Comparison of ENCODE assay signal across 8 cellular contexts in the genomic region with DNA sequence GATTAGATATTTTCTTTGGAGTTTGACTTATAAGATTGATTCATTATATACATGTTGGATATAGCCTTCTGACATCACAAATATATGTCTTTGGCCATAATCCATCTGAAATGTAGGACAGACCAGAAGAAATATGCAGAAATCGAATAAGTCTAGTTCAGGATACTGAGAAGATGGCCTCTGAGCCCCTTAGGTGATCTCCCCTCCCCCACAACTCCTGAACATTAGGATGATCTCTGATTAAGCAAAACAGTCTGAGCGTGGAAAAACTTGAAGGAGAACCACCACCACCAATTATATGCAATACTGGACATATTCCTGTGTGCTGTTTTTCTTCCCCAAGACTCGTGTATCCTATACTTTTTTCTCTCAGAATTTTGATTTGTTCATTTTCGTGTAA. TPM values are rescaled to one million over a fixed set of nuclear protein-coding genes. Genes with fewer than 3 reads are reported as not detected.
DNase-seq lines count a peak whose midpoint lies in the region; ATAC-seq and TF ChIP-seq lines count a peak whose summit lies in the region.

No MANE protein-coding gene starts in this region.

- H2AFZ ChIP-seq in SK-N-SH (ENCODE audit: low read depth): no peak overlapping the region

- no peak for TF ChIP-seq CTCF in SK-N-SH (IDR thresholded peaks at IDR 0.05)

- no peak for DNase-seq in SK-N-SH
- peak; percentile 58 for DNase-seq in OCI-M1 (lab: John Stamatoyannopoulos, UW)
- no peak for DNase-seq in epithelial cell of prostate (ENCODE audit: low read depth, low spot score)
- DNase-seq in AG20443 (ENCODE audit: low spot score): no peak
- no peak for DNase-seq in NCI-H2107 treated with DMSO at 0.1 percent for 48 hours (lab: John Stamatoyannopoulos, UW; ENCODE audit: unreplicated experiment)
- DNase-seq in DMS114 treated with DMSO at 0.1 percent for 48 hours (lab: John Stamatoyannopoulos, UW; ENCODE audit: unreplicated experiment): no peak

- H3F3A ChIP-seq in SK-N-SH (replicated peaks; ENCODE audit: insufficient read depth): peaks cover 54% of the 10 kb centered on the region

- H3K9me3 ChIP-seq in SK-N-SH (no peaks in the 10 kb centered on the region), skeletal muscle satellite cell (replicated peaks; ENCODE audit: low read length) (no peaks in the 10 kb centered on the region)

- H4K20me1 ChIP-seq in SK-N-SH (ENCODE audit: insufficient read depth): peaks cover 76% of the 10 kb centered on the region

- 18% methylated on average over 4 of the region's 4 CpGs for WGBS in SK-N-SH (ENCODE audit: low lambda C conversion rate)

- POLR2A ChIA-PET in SK-N-SH (lab: Yijun Ruan, JAX): no interaction called here

- ATAC-seq in SK-N-SH treated with all-trans-retinoic acid at 6 μM for 48 hours: no peak

- no peak for TF ChIP-seq EP300 in SK-N-SH (IDR thresholded peaks at IDR 0.05; ENCODE audit: borderline replicate concordance in 1 of 2, low read depth in 1 of 2, low read length in 1 of 2)

- H3K4me2 ChIP-seq in SK-N-SH (peak overlapping the region; percentile 94), skeletal muscle satellite cell (ENCODE audit: low read length) (peak overlapping the region; percentile 86)

- TF ChIP-seq RAD21 in SK-N-SH (IDR thresholded peaks at IDR 0.05; ENCODE audit: low read length): no peak

- H3K79me2 ChIP-seq in SK-N-SH (ENCODE audit: insufficient read depth): peaks cover 87% of the 10 kb centered on the region

- H3K27me3 ChIP-seq in SK-N-SH (ENCODE audit: insufficient read depth) (no peaks in the 10 kb centered on the region), skeletal muscle satellite cell (ENCODE audit: control insufficient read depth, insufficient read depth, low read length) (no peaks in the 10 kb centered on the region)

- H3K9me2 ChIP-seq in SK-N-SH: no peaks in the 10 kb centered on the region

- peak overlapping the region; percentile 67 to 99 for H3K27ac ChIP-seq in SK-N-SH (ENCODE audit: low read depth in 2 of 2, low read length in 1 of 2)
- H3K27ac ChIP-seq in epithelial cell of prostate: peak overlapping the region; percentile 96

- CTCF ChIA-PET in SK-N-SH (lab: Yijun Ruan, JAX): interaction anchor here (1.3 kb wide), 1 partner anchor 413 kb away, joined by 4 read pairs; no protein-coding TSS in a partner anchor

- H3K9ac ChIP-seq in SK-N-SH: peak overlapping the region; percentile 100; the same call in 1 of the 2 replicates
- peak overlapping the region; percentile 98 for H3K9ac ChIP-seq in skeletal muscle satellite cell (ENCODE audit: low read depth, low read length)

- H3K4me3 ChIP-seq in SK-N-SH (ENCODE audit: low read depth in 2 of 2, low read length in 1 of 2) (peak overlapping the region; percentile 26 to 98), skeletal muscle satellite cell (ENCODE audit: low read length) (peak overlapping the region; percentile 85)

- H3K36me3 ChIP-seq in SK-N-SH (replicated peaks in 1 of 2; ENCODE audit: control insufficient read depth in 1 of 2, insufficient read depth in 2 of 2, low read length in 1 of 2): peaks cover 1 to 2% of the 10 kb centered on the region in 2 experiments
- H3K36me3 ChIP-seq in skeletal muscle satellite cell (ENCODE audit: insufficient read depth, low read length): no peaks in the 10 kb centered on the region

- peaks cover 45 to 54% of the 10 kb centered on the region in 2 experiments for H3K4me1 ChIP-seq in SK-N-SH (ENCODE audit: control insufficient read depth in 1 of 2, insufficient read depth in 2 of 2, low read depth in 1 of 2, low read length in 1 of 2)
- peaks cover 50% of the 10 kb centered on the region for H3K4me1 ChIP-seq in skeletal muscle satellite cell (ENCODE audit: control insufficient read depth, insufficient read depth, low read length)

TF ChIP-seq in SK-N-SH, 30 proteins besides CTCF, POLR2A, EP300 and RAD21 (continues in another document):
- no peak for TF ChIP-seq ELF1 (IDR thresholded peaks at IDR 0.05)
- TF ChIP-seq TAF1 (IDR thresholded peaks at IDR 0.05; ENCODE audit: borderline replicate concordance, low read depth, low read length): no peak
- no peak for TF ChIP-seq GATA2 (CRISPR knock-in tag; IDR thresholded peaks at IDR 0.05)
- no peak for TF ChIP-seq RFX5 (IDR thresholded peaks at IDR 0.05; ENCODE audit: low read length)
- TF ChIP-seq TCF12 (IDR thresholded peaks at IDR 0.05): no peak
- TF ChIP-seq, protein P1, sequence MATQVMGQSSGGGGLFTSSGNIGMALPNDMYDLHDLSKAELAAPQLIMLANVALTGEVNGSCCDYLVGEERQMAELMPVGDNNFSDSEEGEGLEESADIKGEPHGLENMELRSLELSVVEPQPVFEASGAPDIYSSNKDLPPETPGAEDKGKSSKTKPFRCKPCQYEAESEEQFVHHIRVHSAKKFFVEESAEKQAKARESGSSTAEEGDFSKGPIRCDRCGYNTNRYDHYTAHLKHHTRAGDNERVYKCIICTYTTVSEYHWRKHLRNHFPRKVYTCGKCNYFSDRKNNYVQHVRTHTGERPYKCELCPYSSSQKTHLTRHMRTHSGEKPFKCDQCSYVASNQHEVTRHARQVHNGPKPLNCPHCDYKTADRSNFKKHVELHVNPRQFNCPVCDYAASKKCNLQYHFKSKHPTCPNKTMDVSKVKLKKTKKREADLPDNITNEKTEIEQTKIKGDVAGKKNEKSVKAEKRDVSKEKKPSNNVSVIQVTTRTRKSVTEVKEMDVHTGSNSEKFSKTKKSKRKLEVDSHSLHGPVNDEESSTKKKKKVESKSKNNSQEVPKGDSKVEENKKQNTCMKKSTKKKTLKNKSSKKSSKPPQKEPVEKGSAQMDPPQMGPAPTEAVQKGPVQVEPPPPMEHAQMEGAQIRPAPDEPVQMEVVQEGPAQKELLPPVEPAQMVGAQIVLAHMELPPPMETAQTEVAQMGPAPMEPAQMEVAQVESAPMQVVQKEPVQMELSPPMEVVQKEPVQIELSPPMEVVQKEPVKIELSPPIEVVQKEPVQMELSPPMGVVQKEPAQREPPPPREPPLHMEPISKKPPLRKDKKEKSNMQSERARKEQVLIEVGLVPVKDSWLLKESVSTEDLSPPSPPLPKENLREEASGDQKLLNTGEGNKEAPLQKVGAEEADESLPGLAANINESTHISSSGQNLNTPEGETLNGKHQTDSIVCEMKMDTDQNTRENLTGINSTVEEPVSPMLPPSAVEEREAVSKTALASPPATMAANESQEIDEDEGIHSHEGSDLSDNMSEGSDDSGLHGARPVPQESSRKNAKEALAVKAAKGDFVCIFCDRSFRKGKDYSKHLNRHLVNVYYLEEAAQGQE (IDR thresholded peaks at IDR 0.05; ENCODE audit: low read depth, low read length): no peak
- TF ChIP-seq FOXM1 (IDR thresholded peaks at IDR 0.05; ENCODE audit: low read depth): no peak
- TF ChIP-seq NRF1 (IDR thresholded peaks at IDR 0.05; ENCODE audit: low read depth, low read length): no peak

TF ChIP-seq in SK-N-SH treated with all-trans-retinoic acid at 6 μM for 48 hours, 23 proteins besides CTCF, POLR2A, EP300 and RAD21:
- TF ChIP-seq ZNF565 (CRISPR knock-in tag; conservative IDR thresholded peaks at IDR 0.05; ENCODE audit: low read depth) (no peak), ZFP3 (CRISPR knock-in tag; IDR thresholded peaks at IDR 0.05) (no peak), RARB (CRISPR knock-in tag; IDR thresholded peaks at IDR 0.05) (no peak)
- TF ChIP-seq, protein P2, sequence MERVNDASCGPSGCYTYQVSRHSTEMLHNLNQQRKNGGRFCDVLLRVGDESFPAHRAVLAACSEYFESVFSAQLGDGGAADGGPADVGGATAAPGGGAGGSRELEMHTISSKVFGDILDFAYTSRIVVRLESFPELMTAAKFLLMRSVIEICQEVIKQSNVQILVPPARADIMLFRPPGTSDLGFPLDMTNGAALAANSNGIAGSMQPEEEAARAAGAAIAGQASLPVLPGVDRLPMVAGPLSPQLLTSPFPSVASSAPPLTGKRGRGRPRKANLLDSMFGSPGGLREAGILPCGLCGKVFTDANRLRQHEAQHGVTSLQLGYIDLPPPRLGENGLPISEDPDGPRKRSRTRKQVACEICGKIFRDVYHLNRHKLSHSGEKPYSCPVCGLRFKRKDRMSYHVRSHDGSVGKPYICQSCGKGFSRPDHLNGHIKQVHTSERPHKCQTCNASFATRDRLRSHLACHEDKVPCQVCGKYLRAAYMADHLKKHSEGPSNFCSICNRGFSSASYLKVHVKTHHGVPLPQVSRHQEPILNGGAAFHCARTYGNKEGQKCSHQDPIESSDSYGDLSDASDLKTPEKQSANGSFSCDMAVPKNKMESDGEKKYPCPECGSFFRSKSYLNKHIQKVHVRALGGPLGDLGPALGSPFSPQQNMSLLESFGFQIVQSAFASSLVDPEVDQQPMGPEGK (CRISPR knock-in tag; IDR thresholded peaks at IDR 0.05; ENCODE audit: borderline replicate concordance): no peak

RNA-seq across cellular contexts. Expression of a gene that starts 3.2 kb away (rescaled TPM):
- 32.3 and 39.5 TPM in 2 replicates for polyA plus RNA-seq in SK-N-SH (2012; rRNA removed)
- 29.8 and 30.6 TPM in 2 replicates for polyA plus RNA-seq in SK-N-SH (2012; cell fraction: cytosol; rRNA removed)
- 105 and 136 TPM in 2 replicates for polyA plus RNA-seq in SK-N-SH (2012; cell fraction: nucleus; rRNA removed)
- total RNA-seq in skeletal muscle satellite cell (2012; rRNA removed): 66.2 and 70.0 TPM in 2 replicates

RNA-seq across cellular contexts. Expression of a gene that starts 37.8 kb away (rescaled TPM):
- 27.1 and 34.2 TPM in 2 replicates for polyA plus RNA-seq in SK-N-SH (2012; rRNA removed)
- 39.1 and 41.2 TPM in 2 replicates for polyA plus RNA-seq in SK-N-SH (2012; cell fraction: cytosol; rRNA removed)
- polyA plus RNA-seq in SK-N-SH (2012; cell fraction: nucleus; rRNA removed): 19.1 and 30.7 TPM in 2 replicates
- total RNA-seq in skeletal muscle satellite cell (2012; rRNA removed): 47.6 and 54.8 TPM in 2 replicates
